In genomic region chr10:78931333-78932083, GRCh38 we compare ENCODE assay signal across 10 cellular contexts.
DNase-seq lines count a peak whose midpoint lies in the region; ATAC-seq and TF ChIP-seq lines count a peak whose summit lies in the region.
"Had no signal": no experiment of that assay in that cellular context is flagged by ENCODE, and none has a peak within 500 bp of the region (broad histone marks: within the 10 kb centered on the region; RNA-seq: fewer than 3 reads in every experiment).

No MANE protein-coding gene starts in this region.

- intact Hi-C loops in natural killer cell (cut with micrococcal nuclease), result no loop called here

- H3K4me3 Mint-ChIP-seq in natural killer cell, result no peak overlapping the region

- H3K27me3 Mint-ChIP-seq in natural killer cell (ENCODE audit: low read depth in 2 of 2), result no peaks in the 10 kb centered on the region

- H3K36me3 ChIP-seq in SJSA1, result no peaks in the 10 kb centered on the region

- TF ChIP-seq CTCF in fibroblast of villous mesenchyme (IDR thresholded peaks at IDR 0.05; ENCODE audit: insufficient read depth, low read depth, low read length) (no peak), natural killer cell (IDR thresholded peaks at IDR 0.05) (no peak)

- H3K27ac Mint-ChIP-seq in natural killer cell, result no peak overlapping the region

- H3K4me1 Mint-ChIP-seq in natural killer cell, result no peaks in the 10 kb centered on the region

- peak overlapping the region; percentile 15; the same call in 1 of the 2 replicates for H3K27ac ChIP-seq in SJSA1

- no peaks in the 10 kb centered on the region for H3K36me3 Mint-ChIP-seq in natural killer cell

- H3K9me3 Mint-ChIP-seq in natural killer cell, result no peaks in the 10 kb centered on the region

- H3K9me3 ChIP-seq in SJSA1 (replicated peaks), result no peaks in the 10 kb centered on the region

- no peak overlapping the region for H3K4me3 ChIP-seq in SJSA1
- no peak overlapping the region for H3K4me3 ChIP-seq in fibroblast of villous mesenchyme (ENCODE audit: low read depth, low read length)
- no peak overlapping the region for H3K4me3 ChIP-seq in skeletal muscle cell (ENCODE audit: low read depth, low read length)

- DNase-seq in GM04504 (ENCODE audit: low read depth) (peak; percentile 90), SJSA1 (ENCODE audit: low read depth in 1 of 2, low spot score in 2 of 2) (peak; percentile 83 to 85), fibroblast of villous mesenchyme (ENCODE audit: low read depth) (peak; percentile 93), skeletal muscle cell (ENCODE audit: low read depth) (peak; percentile 87), natural killer cell (no peak), RKO (ENCODE audit: low spot score) (no peak)
- DNase-seq in activated effector memory CD4-positive, alpha-beta T cell treated with anti-CD3 and anti-CD28 coated beads, Interleukin-2, amount 50 U/mL, for 16 hours, result no peak
- DNase-seq: anterior cingulate cortex, NCI-H1105 had no signal

- H3K27me3 ChIP-seq in SJSA1 (replicated peaks), result no peaks in the 10 kb centered on the region

- peaks cover 35% of the 10 kb centered on the region for H3K4me1 ChIP-seq in SJSA1 (replicated peaks)

- ATAC-seq in HG03045 (IDR thresholded peaks at IDR 0.05; ENCODE audit: unreplicated experiment), result no peak
- ATAC-seq in natural killer cell, result no peak

Comparison
In these comparisons a context has a peak if more than half of its experiments do, and no peak if none do; other contexts are left out.
1. DNase-seq: peak in GM04504 (single experiment), SJSA1 (2 of 2), fibroblast of villous mesenchyme (single experiment) and skeletal muscle cell (single experiment); none in natural killer cell (single experiment), RKO (single experiment) and activated effector memory CD4-positive, alpha-beta T cell treated with anti-CD3 and anti-CD28 coated beads, Interleukin-2, amount 50 U/mL, for 16 hours (single experiment).